Comparison of ENCODE assay signal across 8 cellular contexts in genomic region chr14:106530423-106531107, GRCh38.
A peak's percentile ranks its signal among the peaks of the same experiment; 100 is the strongest.
DNase-seq lines count a peak whose midpoint lies in the region; ATAC-seq lines count a peak whose summit lies in the region.

No MANE protein-coding gene starts in this region.

- H3K36me3 Mint-ChIP-seq in T-cell (no peaks in the 10 kb centered on the region), naive B cell (no peaks in the 10 kb centered on the region)

- peaks cover 0 to 2% (median 2%) of the 10 kb centered on the region in 3 donors for H3K4me1 Mint-ChIP-seq in T-cell
- H3K4me1 Mint-ChIP-seq in naive B cell, result peaks cover 0 to 5% (median 0%) of the 10 kb centered on the region in 3 donors

- DNase-seq in T-cell, result peak in 28 of 34 experiments; percentile 8 to 47 (median 29)
- DNase-seq in naive B cell, result peak; percentile 28
- DNase-seq in UCSD-AML1 (lab: John Stamatoyannopoulos, UW; ENCODE audit: unreplicated experiment), result no peak
- DNase-seq in middle frontal gyrus (ENCODE audit: extremely low spot score, low spot score), result no peak
- no peak for DNase-seq in iPS-NIHi11 (ENCODE audit: low spot score)
- no peak for DNase-seq in EL

- H3K4me3 Mint-ChIP-seq in T-cell, result no peak overlapping the region
- no peak overlapping the region for H3K4me3 Mint-ChIP-seq in naive B cell

- H3K9me3 Mint-ChIP-seq in T-cell (no peaks in the 10 kb centered on the region), naive B cell (peaks cover 0 to 6% (median 0%) of the 10 kb centered on the region in 7 donors)

- ATAC-seq in GM18498 (IDR thresholded peaks at IDR 0.05; ENCODE audit: unreplicated experiment), result peak; percentile 54
- peak; percentile 65 for ATAC-seq in HG02759 (IDR thresholded peaks at IDR 0.05; ENCODE audit: unreplicated experiment)
- ATAC-seq in T-cell (replicated peaks in 1 of 4), result peak; percentile 66 to 91 (median 78)
- ATAC-seq in naive B cell (ENCODE audit: low read depth in 2 of 2), result peak; percentile 81 to 87

- POLR2A ChIA-PET in T-cell (lab: Charles Lee), result no interaction called here

- H3K27me3 Mint-ChIP-seq in T-cell (peaks cover 7 to 17% of the 10 kb centered on the region in 2 donors), naive B cell (no peaks in the 10 kb centered on the region)

- CTCF ChIA-PET in T-cell (lab: Charles Lee), result interaction anchor here (0.7 to 1.9 kb wide), 15 partner anchors 10 to 443 kb away, joined by 3 to 6 read pairs (median 3); no protein-coding TSS in a partner anchor

- H3K27ac Mint-ChIP-seq in T-cell (no peak overlapping the region), naive B cell (peak overlapping the region in 1 of 6 donors; percentile 76)

Comparison
In these comparisons a context has a peak if more than half of its experiments do, and no peak if none do; other contexts are left out.
1. DNase-seq: peak in T-cell (28 of 34) and naive B cell (single experiment); none in UCSD-AML1 (single experiment), middle frontal gyrus (single experiment), iPS-NIHi11 (single experiment) and EL (single experiment).
2. Peak in every context shown above with its lines, with median percentiles within 50 percentile points of each other: ATAC-seq.